11 cellular contexts compared by ENCODE assay signal in the genomic region with DNA sequence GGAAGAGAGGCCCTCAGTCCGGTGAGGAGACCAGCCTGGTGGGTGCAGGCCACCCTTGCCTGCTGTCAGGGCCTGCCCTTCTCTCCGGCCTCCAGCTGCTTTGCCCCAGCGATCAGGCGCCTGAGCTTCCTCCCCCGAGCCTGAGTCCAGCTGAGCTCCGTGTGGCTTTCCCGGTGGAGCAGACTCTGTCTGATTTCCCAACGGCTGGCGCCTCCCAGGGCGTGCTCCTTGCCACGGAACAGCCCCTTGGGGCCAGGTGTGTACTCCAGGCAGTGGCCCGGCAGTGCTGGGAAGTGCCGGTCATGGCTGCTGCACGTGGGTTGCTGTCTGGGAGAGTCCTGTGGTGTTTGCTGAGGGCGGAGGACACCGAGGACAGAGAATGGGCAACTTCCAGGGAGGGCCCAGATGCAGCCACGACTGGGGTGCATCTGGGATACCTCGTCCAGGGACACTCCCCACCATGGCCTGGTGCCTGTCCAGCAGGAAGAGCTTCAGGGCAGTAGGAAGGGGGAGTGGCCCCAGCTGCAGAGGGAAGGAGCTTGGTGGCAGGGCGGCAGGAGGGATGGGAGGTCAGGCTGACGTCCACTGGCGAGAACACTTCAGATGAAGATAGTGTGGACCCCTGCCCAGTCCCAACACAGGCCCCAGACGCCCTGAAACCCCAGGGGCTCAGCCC. TPM values are rescaled to one million over a fixed set of nuclear protein-coding genes. Genes with fewer than 3 reads are reported as not detected.
DNase-seq lines count a peak whose midpoint lies in the region; ATAC-seq, FAIRE-seq and TF ChIP-seq lines count a peak whose summit lies in the region.
"Had no signal": no experiment of that assay in that cellular context is flagged by ENCODE, and none has a peak within 500 bp of the region (broad histone marks: within the 10 kb centered on the region; RNA-seq: fewer than 3 reads in every experiment).

No MANE protein-coding gene starts in this region.

- FAIRE-seq in urothelium cell line (lab: Jason Lieb, UNC): no peak

- no peaks in the 10 kb centered on the region for H3K36me3 ChIP-seq in mucosa of rectum (ENCODE audit: control insufficient read depth in 2 of 2, insufficient read depth in 2 of 2, low read length in 2 of 2)

- H3K4me1 Mint-ChIP-seq in chondrocyte (ENCODE audit: low read depth): peaks cover 68% of the 10 kb centered on the region

- H3K27me3 Mint-ChIP-seq in chondrocyte (ENCODE audit: low read depth): no peaks in the 10 kb centered on the region

- H3K4me3 Mint-ChIP-seq in chondrocyte (ENCODE audit: unreplicated experiment): no peak overlapping the region

- H3K36me3 Mint-ChIP-seq in chondrocyte (ENCODE audit: low read depth): no peaks in the 10 kb centered on the region

- no peak for ATAC-seq in HG03354 (IDR thresholded peaks at IDR 0.05; ENCODE audit: poor library complexity, severe bottlenecking, unreplicated experiment)

- peak overlapping the region; percentile 85 to 95 for H3K27ac ChIP-seq in mucosa of rectum (ENCODE audit: low read depth in 2 of 2, low read length in 2 of 2)
- H3K27ac ChIP-seq: 22Rv1 had no signal

- H3K9ac ChIP-seq in mucosa of rectum (ENCODE audit: low read depth in 1 of 2, low read length in 2 of 2): peak overlapping the region; percentile 34 to 67

- peaks cover 18 to 52% of the 10 kb centered on the region in 2 donors for H3K4me1 ChIP-seq in mucosa of rectum (ENCODE audit: control insufficient read depth in 2 of 2, insufficient read depth in 2 of 2, low read length in 2 of 2)

- DNase-seq in NCI-H1417 (lab: John Stamatoyannopoulos, UW): peak; percentile 36 to 57 (median 41)
- DNase-seq in NCI-H1417 treated with DMSO at 0.1 percent for 48 hours (lab: John Stamatoyannopoulos, UW): no peak
- DNase-seq in chondrocyte (ENCODE audit: low spot score): no peak
- peak; percentile 41 for DNase-seq in urothelium cell line (ENCODE audit: low spot score)
- DNase-seq in activated CD4-positive, CD25-positive, alpha-beta regulatory T cell (lab: John Stamatoyannopoulos, UW): no peak
- DNase-seq in NCI-H1694 treated with DMSO at 0.1 percent for 48 hours (lab: John Stamatoyannopoulos, UW): no peak
- DNase-seq: activated CD8-positive, alpha-beta memory T cell treated with anti-CD3 and anti-CD28 coated beads for 24 hours; stimulated activated CD4-positive, alpha-beta T cell treated with anti-CD3 and anti-CD28 coated beads, Interleukin-12 subunit alpha, Interleukin-12 subunit beta, amount 100 ng/mL, for 4 hours had no signal

- H3K9me3 Mint-ChIP-seq in chondrocyte (ENCODE audit: low read depth): no peaks in the 10 kb centered on the region

- H3K9me3 ChIP-seq in mucosa of rectum (ENCODE audit: control insufficient read depth in 2 of 2, low read length in 2 of 2): no peaks in the 10 kb centered on the region

- peak overlapping the region; percentile 63 for H3K27ac Mint-ChIP-seq in chondrocyte (ENCODE audit: unreplicated experiment)

- peaks cover 5 to 13% of the 10 kb centered on the region in 2 donors for H3K27me3 ChIP-seq in mucosa of rectum (ENCODE audit: control insufficient read depth in 2 of 2, insufficient read depth in 2 of 2, low read length in 2 of 2)

- no peak for TF ChIP-seq CTCF in chondrocyte (IDR thresholded peaks at IDR 0.05)

- H3K4me3 ChIP-seq in mucosa of rectum (ENCODE audit: low read length in 2 of 2): peak overlapping the region in 1 of 2 donors; percentile 2

RNA-seq across cellular contexts. Expression of gene METRNL, which starts 22.5 kb away (rescaled TPM):
- 63.8 to 79.4 TPM (median 64.7 TPM) in 3 replicates for total RNA-seq in chondrocyte

Comparison
In these comparisons a context has a peak if more than half of its experiments do, and no peak if none do; other contexts are left out.
1. DNase-seq: peak in NCI-H1417 (3 of 3) and urothelium cell line (single experiment); none in NCI-H1417 treated with DMSO at 0.1 percent for 48 hours (single experiment), chondrocyte (single experiment), activated CD4-positive, CD25-positive, alpha-beta regulatory T cell (0 of 4) and NCI-H1694 treated with DMSO at 0.1 percent for 48 hours (single experiment).